ENCODE assay signal across 8 cellular contexts in genomic region chr10:70619271-70620019, GRCh38. TPM values are rescaled to one million over a fixed set of nuclear protein-coding genes. Genes with fewer than 3 reads are reported as not detected.
DNase-seq lines count a peak whose midpoint lies in the region; ATAC-seq and TF ChIP-seq lines count a peak whose summit lies in the region.

No MANE protein-coding gene starts in this region.

- POLR2A ChIA-PET in activated naive CD8-positive, alpha-beta T cell treated with anti-CD3 and anti-CD28 coated beads, Interleukin-2, amount 10 ng/mL, durations not matched to agents 7 days and 5 days (lab: Charles Lee) = interaction anchor here (4.0 kb wide), 1 partner anchor 17 kb away, joined by 19 read pairs; the partner anchor contains the start of gene PRF1
- POLR2A ChIA-PET in activated CD4-positive, alpha-beta memory T cell treated with anti-CD3 and anti-CD28 coated beads, Interleukin-2, amount 10 ng/mL, durations not matched to agents 7 days and 5 days (lab: Charles Lee) = interaction anchor here (1.0 kb wide), 1 partner anchor 17 kb away, joined by 3 read pairs; the partner anchor contains the start of gene PRF1

- H3K36me3 Mint-ChIP-seq in activated naive CD8-positive, alpha-beta T cell treated with anti-CD3 and anti-CD28 coated beads, Interleukin-2, amount 10 ng/mL, durations not matched to agents 7 days and 5 days = peaks cover 10% of the 10 kb centered on the region
- peaks cover 3% of the 10 kb centered on the region for H3K36me3 Mint-ChIP-seq in mesothelial cell of epicardium
- peaks cover 4% of the 10 kb centered on the region for H3K36me3 Mint-ChIP-seq in activated CD4-positive, alpha-beta memory T cell treated with anti-CD3 and anti-CD28 coated beads, Interleukin-2, amount 10 ng/mL, durations not matched to agents 7 days and 5 days (ENCODE audit: low read depth)

- H3K4me3 Mint-ChIP-seq in activated naive CD8-positive, alpha-beta T cell treated with anti-CD3 and anti-CD28 coated beads, Interleukin-2, amount 10 ng/mL, durations not matched to agents 7 days and 5 days = no peak overlapping the region
- H3K4me3 Mint-ChIP-seq in mesothelial cell of epicardium = no peak overlapping the region
- no peak overlapping the region for H3K4me3 Mint-ChIP-seq in activated CD4-positive, alpha-beta memory T cell treated with anti-CD3 and anti-CD28 coated beads, Interleukin-2, amount 10 ng/mL, durations not matched to agents 7 days and 5 days

- H3K27ac Mint-ChIP-seq in activated naive CD8-positive, alpha-beta T cell treated with anti-CD3 and anti-CD28 coated beads, Interleukin-2, amount 10 ng/mL, durations not matched to agents 7 days and 5 days = peak overlapping the region; percentile 74
- H3K27ac Mint-ChIP-seq in mesothelial cell of epicardium = no peak overlapping the region
- H3K27ac Mint-ChIP-seq in activated CD4-positive, alpha-beta memory T cell treated with anti-CD3 and anti-CD28 coated beads, Interleukin-2, amount 10 ng/mL, durations not matched to agents 7 days and 5 days = no peak overlapping the region

- H3K9me3 Mint-ChIP-seq in activated naive CD8-positive, alpha-beta T cell treated with anti-CD3 and anti-CD28 coated beads, Interleukin-2, amount 10 ng/mL, durations not matched to agents 7 days and 5 days = peaks cover 3% of the 10 kb centered on the region
- peaks cover 37% of the 10 kb centered on the region for H3K9me3 Mint-ChIP-seq in mesothelial cell of epicardium
- peaks cover 3% of the 10 kb centered on the region for H3K9me3 Mint-ChIP-seq in activated CD4-positive, alpha-beta memory T cell treated with anti-CD3 and anti-CD28 coated beads, Interleukin-2, amount 10 ng/mL, durations not matched to agents 7 days and 5 days

- no peak for ATAC-seq in activated naive CD8-positive, alpha-beta T cell treated with anti-CD3 and anti-CD28 coated beads, Interleukin-2, amount 10 ng/mL, durations not matched to agents 7 days and 5 days (ENCODE audit: low read depth)
- ATAC-seq in left lobe of liver (peak; percentile 29), GM18498 (IDR thresholded peaks at IDR 0.05; ENCODE audit: unreplicated experiment) (no peak), HG02759 (IDR thresholded peaks at IDR 0.05; ENCODE audit: unreplicated experiment) (no peak)

- peaks cover 32% of the 10 kb centered on the region for H3K4me1 Mint-ChIP-seq in activated naive CD8-positive, alpha-beta T cell treated with anti-CD3 and anti-CD28 coated beads, Interleukin-2, amount 10 ng/mL, durations not matched to agents 7 days and 5 days
- H3K4me1 Mint-ChIP-seq in mesothelial cell of epicardium = peaks cover 5% of the 10 kb centered on the region
- H3K4me1 Mint-ChIP-seq in activated CD4-positive, alpha-beta memory T cell treated with anti-CD3 and anti-CD28 coated beads, Interleukin-2, amount 10 ng/mL, durations not matched to agents 7 days and 5 days = peaks cover 35% of the 10 kb centered on the region

- DNase-seq in EL (peak; percentile 71), HT1080 (ENCODE audit: low read depth) (peak; percentile 36), left lobe of liver (ENCODE audit: low spot score) (no peak), mesothelial cell of epicardium (ENCODE audit: low spot score in 2 of 2, unreplicated experiment in 2 of 2) (no peak)
- DNase-seq in activated naive CD8-positive, alpha-beta T cell treated with anti-CD3 and anti-CD28 coated beads, Interleukin-2, amount 10 ng/mL, durations not matched to agents 7 days and 5 days = no peak
- no peak for DNase-seq in activated CD4-positive, alpha-beta memory T cell treated with anti-CD3 and anti-CD28 coated beads, Interleukin-2, amount 10 ng/mL, durations not matched to agents 7 days and 5 days

- CTCF ChIA-PET in activated CD4-positive, alpha-beta memory T cell treated with anti-CD3 and anti-CD28 coated beads, Interleukin-2, amount 10 ng/mL, durations not matched to agents 7 days and 5 days (lab: Charles Lee) = interaction anchor here (0.7 to 3.1 kb wide), 14 partner anchors 14 to 648 kb away, joined by 3 to 16 read pairs (median 4); partner anchors contain the start of gene PRF1

- TF ChIP-seq CTCF in mesothelial cell of epicardium (IDR thresholded peaks at IDR 0.05; ENCODE audit: unreplicated experiment) = no peak

- H3K27me3 Mint-ChIP-seq in activated naive CD8-positive, alpha-beta T cell treated with anti-CD3 and anti-CD28 coated beads, Interleukin-2, amount 10 ng/mL, durations not matched to agents 7 days and 5 days = no peaks in the 10 kb centered on the region
- peaks cover 5% of the 10 kb centered on the region for H3K27me3 Mint-ChIP-seq in mesothelial cell of epicardium (ENCODE audit: low read depth)
- H3K27me3 Mint-ChIP-seq in activated CD4-positive, alpha-beta memory T cell treated with anti-CD3 and anti-CD28 coated beads, Interleukin-2, amount 10 ng/mL, durations not matched to agents 7 days and 5 days = peaks cover 4% of the 10 kb centered on the region

RNA-seq across cellular contexts. Expression of gene PRF1, which starts 16.9 kb away (rescaled TPM):
- total RNA-seq in HT1080 (2014; rRNA removed; shearing (Covaris generic)) = not detected in 2 replicates
- polyA plus RNA-seq in HT1080 (2015; cell fraction: cytosol; rRNA removed) = not detected in 2 replicates
- not detected in 2 replicates for polyA plus RNA-seq in HT1080 (2015; cell fraction: nucleus; rRNA removed)
- total RNA-seq in activated naive CD8-positive, alpha-beta T cell treated with anti-CD3 and anti-CD28 coated beads, Interleukin-2, amount 10 ng/mL, durations not matched to agents 7 days and 5 days = 100 to 1,000 TPM; 165 to 170 TPM
- total RNA-seq in left lobe of liver (1.1 TPM), mesothelial cell of epicardium (0.13 to 0.20 TPM in 2 of 3 replicates, not detected in the other)
- 100 to 1,000 TPM; 136 to 141 TPM for total RNA-seq in activated CD4-positive, alpha-beta memory T cell treated with anti-CD3 and anti-CD28 coated beads, Interleukin-2, amount 10 ng/mL, durations not matched to agents 7 days and 5 days

RNA-seq across cellular contexts. Expression of gene ADAMTS14, which starts 52.9 kb away (rescaled TPM):
- under 0.01 TPM in 1 of 2 replicates, not detected in the other for total RNA-seq in HT1080 (2014; rRNA removed; shearing (Covaris generic))
- polyA plus RNA-seq in HT1080 (2015; cell fraction: cytosol; rRNA removed) = 0.15 and 0.25 TPM in 2 replicates
- polyA plus RNA-seq in HT1080 (2015; cell fraction: nucleus; rRNA removed) = 2.2 and 2.9 TPM in 2 replicates
- not detected for total RNA-seq in activated naive CD8-positive, alpha-beta T cell treated with anti-CD3 and anti-CD28 coated beads, Interleukin-2, amount 10 ng/mL, durations not matched to agents 7 days and 5 days
- total RNA-seq in left lobe of liver = 0.15 TPM
- total RNA-seq in mesothelial cell of epicardium = 3.2 to 4.1 TPM (median 3.9 TPM) in 3 replicates
- total RNA-seq in activated CD4-positive, alpha-beta memory T cell treated with anti-CD3 and anti-CD28 coated beads, Interleukin-2, amount 10 ng/mL, durations not matched to agents 7 days and 5 days = not detected

Comparison
In these comparisons a context has a peak if more than half of its experiments do, and no peak if none do; other contexts are left out.
1. DNase-seq: peak in EL (single experiment) and HT1080 (single experiment); none in activated naive CD8-positive, alpha-beta T cell treated with anti-CD3 and anti-CD28 coated beads, Interleukin-2, amount 10 ng/mL, durations not matched to agents 7 days and 5 days (single experiment), left lobe of liver (single experiment), mesothelial cell of epicardium (0 of 2) and activated CD4-positive, alpha-beta memory T cell treated with anti-CD3 and anti-CD28 coated beads, Interleukin-2, amount 10 ng/mL, durations not matched to agents 7 days and 5 days (single experiment).
2. RNA of gene PRF1, which starts 16.9 kb away (total RNA-seq): 165 to 170 TPM in activated naive CD8-positive, alpha-beta T cell treated with anti-CD3 and anti-CD28 coated beads, Interleukin-2, amount 10 ng/mL, durations not matched to agents 7 days and 5 days and 136 to 141 TPM in activated CD4-positive, alpha-beta memory T cell treated with anti-CD3 and anti-CD28 coated beads, Interleukin-2, amount 10 ng/mL, durations not matched to agents 7 days and 5 days; 1.1 TPM in left lobe of liver (single experiment), 0.13 to 0.20 TPM in mesothelial cell of epicardium and not detected in HT1080; every median in the first group is over 10 times any median in the second.